In the genomic region with DNA sequence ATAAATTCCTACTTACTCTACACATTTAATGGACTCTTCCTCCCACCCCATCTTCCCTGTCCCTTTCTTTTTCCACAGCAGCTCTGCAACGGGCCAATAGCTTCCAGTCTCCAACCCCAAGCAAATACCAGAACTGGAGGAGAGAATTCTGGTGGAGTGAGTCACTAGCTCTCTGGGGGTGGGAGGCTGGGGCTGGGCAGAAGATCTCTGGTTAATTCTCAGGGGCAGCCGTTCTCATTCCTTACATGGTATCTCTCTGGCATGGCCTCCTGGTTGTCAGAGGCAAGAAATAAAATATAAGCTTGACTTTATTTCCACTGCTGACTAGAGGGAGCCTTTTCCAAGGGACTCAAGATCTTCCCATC, we compare ENCODE assay signal across 9 cellular contexts.
DNase-seq lines count a peak whose midpoint lies in the region; ATAC-seq and TF ChIP-seq lines count a peak whose summit lies in the region.
"Had no signal": no experiment of that assay in that cellular context is flagged by ENCODE, and none has a peak within 500 bp of the region (broad histone marks: within the 10 kb centered on the region; RNA-seq: fewer than 3 reads in every experiment).

No MANE protein-coding gene starts in this region.

- CTCF ChIA-PET in HEK293T (lab: Yijun Ruan, JAX) = interaction anchor here (0.6 kb wide), 1 partner anchor 113 kb away, joined by 4 read pairs; no protein-coding TSS in a partner anchor
- CTCF ChIA-PET in CD8-positive, alpha-beta T cell (lab: Charles Lee) = interaction anchor here (0.6 to 11.5 kb wide), 8 partner anchors 50 to 601 kb away, joined by 3 to 375 read pairs (median 4); no protein-coding TSS in a partner anchor

- no peak overlapping the region for H3K4me3 ChIP-seq in breast epithelium
- no peak overlapping the region for H3K4me3 ChIP-seq in transverse colon
- no peak overlapping the region for H3K4me3 ChIP-seq in CD8-positive, alpha-beta T cell (ENCODE audit: low read depth, low read length)

- H3K27ac ChIP-seq in breast epithelium (peak overlapping the region; percentile 54 to 87), transverse colon (peak overlapping the region; percentile 83 to 91 (median 86))
- no peak overlapping the region for H3K27ac ChIP-seq in CD8-positive, alpha-beta T cell (ENCODE audit: low read depth, low read length)

- DNase-seq in HS-27A (ENCODE audit: low read depth) = peak; percentile 98
- DNase-seq in breast epithelium (ENCODE audit: low spot score in 2 of 2) = no peak
- DNase-seq in kidney glomerular epithelial cell (lab: John Stamatoyannopoulos, UW) = peak; percentile 96
- DNase-seq in transverse colon = peak; percentile 35
- no peak for DNase-seq in HEK293T (ENCODE audit: extremely low spot score)
- no peak for DNase-seq in CD8-positive, alpha-beta T cell

- in situ Hi-C loops in transverse colon (cut with MboI; ENCODE audit: low pct_ligation_motif_present in 1 of 4, low pct_unique_long_range_greater_than_20kb in 1 of 4, low sequenced_read_pairs in 3 of 4) = loop anchor here in 3 of 4 donors (5.0 to 25.0 kb wide), 3 partner anchors 240 to 500 kb away; no protein-coding TSS in a partner anchor

- H3K4me3 Mint-ChIP-seq in CD8-positive, alpha-beta T cell = no peak overlapping the region

- POLR2A ChIA-PET in HEK293T (lab: Yijun Ruan, JAX) = no interaction called here
- POLR2A ChIA-PET in CD8-positive, alpha-beta T cell (lab: Charles Lee) = interaction anchor here (0.6 kb wide), 1 partner anchor 443 kb away, joined by 3 read pairs; no protein-coding TSS in a partner anchor

- TF ChIP-seq POLR2A in breast epithelium (IDR thresholded peaks at IDR 0.05) = no peak
- TF ChIP-seq POLR2A in transverse colon (IDR thresholded peaks at IDR 0.05) = no peak

- H3K4me1 ChIP-seq in breast epithelium (no peaks in the 10 kb centered on the region), transverse colon (peaks cover 5 to 40% (median 16%) of the 10 kb centered on the region in 4 donors)
- H3K4me1 ChIP-seq in CD8-positive, alpha-beta T cell (ENCODE audit: insufficient read depth, low read length) = peaks cover 8% of the 10 kb centered on the region

- ATAC-seq in HG03354 (IDR thresholded peaks at IDR 0.05; ENCODE audit: poor library complexity, severe bottlenecking, unreplicated experiment) (no peak), GM19455 (IDR thresholded peaks at IDR 0.05; ENCODE audit: unreplicated experiment) (no peak)
- no peak for ATAC-seq in CD8-positive, alpha-beta T cell
- ATAC-seq: activated naive CD4-positive, alpha-beta T cell treated with anti-CD3 and anti-CD28 coated beads, Interleukin-2, amount 50 U/mL, for 72 hours had no signal

- no peak overlapping the region for H3K27ac Mint-ChIP-seq in CD8-positive, alpha-beta T cell

- WGBS in transverse colon (ENCODE audit: low coverage in 1 of 2), 2 donors = 38% methylated on average over 2 of the region's 2 CpGs; no CpG with 5 or more reads in 1 of the 2 donors

- H3K9me3 ChIP-seq in breast epithelium (no peaks in the 10 kb centered on the region), transverse colon (no peaks in the 10 kb centered on the region)
- H3K9me3 ChIP-seq in CD8-positive, alpha-beta T cell (ENCODE audit: low read length) = no peaks in the 10 kb centered on the region

- no peaks in the 10 kb centered on the region for H3K27me3 Mint-ChIP-seq in CD8-positive, alpha-beta T cell (ENCODE audit: low read depth)

- H3K27me3 ChIP-seq in breast epithelium = no peaks in the 10 kb centered on the region
- H3K27me3 ChIP-seq in transverse colon = no peaks in the 10 kb centered on the region
- H3K27me3 ChIP-seq in CD8-positive, alpha-beta T cell (ENCODE audit: insufficient read depth, low read length) = no peaks in the 10 kb centered on the region

- H3K36me3 Mint-ChIP-seq in CD8-positive, alpha-beta T cell = no peaks in the 10 kb centered on the region
- H3K36me3 Mint-ChIP-seq: activated naive CD4-positive, alpha-beta T cell treated with anti-CD3 and anti-CD28 coated beads, Interleukin-2, amount 50 U/mL, for 72 hours had no signal

- H3K36me3 ChIP-seq in breast epithelium = no peaks in the 10 kb centered on the region
- no peaks in the 10 kb centered on the region for H3K36me3 ChIP-seq in transverse colon
- H3K36me3 ChIP-seq in CD8-positive, alpha-beta T cell (ENCODE audit: insufficient read depth, low read length) = no peaks in the 10 kb centered on the region

- TF ChIP-seq CTCF in breast epithelium (IDR thresholded peaks at IDR 0.05) = no peak
- TF ChIP-seq CTCF in transverse colon (IDR thresholded peaks at IDR 0.05) = no peak
- TF ChIP-seq CTCF in CD8-positive, alpha-beta T cell (IDR thresholded peaks at IDR 0.05) = no peak

- intact Hi-C loops in breast epithelium (cut with DNase I; ENCODE audit: low total_unique reads) (no loop called here), transverse colon (cut with DNase I; ENCODE audit: low total_unique reads) (no loop called here)
- intact Hi-C loops in CD8-positive, alpha-beta T cell (cut with DNase I, micrococcal nuclease) = no loop called here

- peaks cover 7% of the 10 kb centered on the region for H3K4me1 Mint-ChIP-seq in CD8-positive, alpha-beta T cell (ENCODE audit: low read depth)

- TF ChIP-seq EP300 in transverse colon (IDR thresholded peaks at IDR 0.05; ENCODE audit: low read depth) = no peak

- H3K9me3 Mint-ChIP-seq in CD8-positive, alpha-beta T cell = no peaks in the 10 kb centered on the region
- H3K9me3 Mint-ChIP-seq: activated naive CD4-positive, alpha-beta T cell treated with anti-CD3 and anti-CD28 coated beads, Interleukin-2, amount 50 U/mL, for 72 hours had no signal

TF ChIP-seq in HEK293T, 16 proteins besides CTCF, POLR2A, EP300 and RAD21:
- TF ChIP-seq, protein P1, sequence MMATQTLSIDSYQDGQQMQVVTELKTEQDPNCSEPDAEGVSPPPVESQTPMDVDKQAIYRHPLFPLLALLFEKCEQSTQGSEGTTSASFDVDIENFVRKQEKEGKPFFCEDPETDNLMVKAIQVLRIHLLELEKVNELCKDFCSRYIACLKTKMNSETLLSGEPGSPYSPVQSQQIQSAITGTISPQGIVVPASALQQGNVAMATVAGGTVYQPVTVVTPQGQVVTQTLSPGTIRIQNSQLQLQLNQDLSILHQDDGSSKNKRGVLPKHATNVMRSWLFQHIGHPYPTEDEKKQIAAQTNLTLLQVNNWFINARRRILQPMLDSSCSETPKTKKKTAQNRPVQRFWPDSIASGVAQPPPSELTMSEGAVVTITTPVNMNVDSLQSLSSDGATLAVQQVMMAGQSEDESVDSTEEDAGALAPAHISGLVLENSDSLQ (IDR thresholded peaks at IDR 0.05) = no peak
- TF ChIP-seq CTBP1 (IDR thresholded peaks at IDR 0.05; ENCODE audit: borderline replicate concordance) = no peak
- TF ChIP-seq NFRKB (IDR thresholded peaks at IDR 0.05) = no peak
- no peak for TF ChIP-seq SP1 (IDR thresholded peaks at IDR 0.05)
- TF ChIP-seq TARDBP (IDR thresholded peaks at IDR 0.05) = no peak
- TF ChIP-seq L3MBTL2 (conservative IDR thresholded peaks at IDR 0.05) = no peak
- no peak for TF ChIP-seq ZNF384 (IDR thresholded peaks at IDR 0.05)
- no peak for TF ChIP-seq ARNT (IDR thresholded peaks at IDR 0.05)
- TF ChIP-seq SUZ12 (IDR thresholded peaks at IDR 0.05) = no peak
- TF ChIP-seq LEF1 (IDR thresholded peaks at IDR 0.05; ENCODE audit: borderline replicate concordance) = no peak

Comparison
In these comparisons a context has a peak if more than half of its experiments do, and no peak if none do; other contexts are left out.
1. DNase-seq: peak in HS-27A (single experiment), kidney glomerular epithelial cell (single experiment) and transverse colon (single experiment); none in breast epithelium (0 of 2), HEK293T (single experiment) and CD8-positive, alpha-beta T cell (0 of 7).